16 cellular contexts compared by ENCODE assay signal in the genomic region with DNA sequence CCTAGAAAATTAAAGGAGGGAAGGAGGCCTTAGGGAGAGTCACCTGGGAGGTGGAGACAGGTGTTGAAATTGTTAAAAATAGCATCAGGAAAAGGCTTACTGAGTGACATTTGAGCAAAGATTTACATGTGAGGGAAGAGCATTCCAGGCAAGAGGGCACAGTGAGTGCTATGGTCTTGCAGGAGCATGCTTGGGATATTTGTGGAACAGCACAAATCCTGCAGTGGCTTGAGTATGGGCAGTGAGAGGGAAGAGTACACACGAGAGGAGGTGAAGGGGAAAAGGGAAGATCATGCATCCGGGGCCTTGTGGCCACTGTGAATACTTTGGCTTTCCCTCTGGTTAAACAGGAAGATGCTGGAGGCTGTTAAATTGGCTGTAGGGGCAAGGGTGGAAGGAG.
"Had no signal": no experiment of that assay in that cellular context is flagged by ENCODE, and none has a peak within 500 bp of the region (broad histone marks: within the 10 kb centered on the region; RNA-seq: fewer than 3 reads in every experiment).

No MANE protein-coding gene starts in this region.

- H3K4me3 ChIP-seq: breast epithelium, esophagus squamous epithelium, neural progenitor cell, ovary, sigmoid colon, testis had no signal

- H3K4me1 ChIP-seq: breast epithelium, foreskin keratinocyte, sigmoid colon, testis had no signal

- ATAC-seq: activated CD4-positive, CD25-positive, alpha-beta regulatory T cell treated with anti-CD3 and anti-CD28 coated beads, Interleukin-2, amount 50 U/mL, for 24 hours; foreskin keratinocyte; left lobe of liver had no signal

- H3K9me3 ChIP-seq: breast epithelium, esophagus squamous epithelium, ovary, sigmoid colon, testis had no signal

- H3K4me3 Mint-ChIP-seq: activated naive CD4-positive, alpha-beta T cell treated with anti-CD3 and anti-CD28 coated beads, Interleukin-2, amount 50 U/mL, for 24 hours; memory B cell; neural progenitor cell; stimulated activated naive CD8-positive, alpha-beta T cell treated with anti-CD3 and anti-CD28 coated beads, Interleukin-15, Interleukin-2, amounts not matched to agents 100 ng/mL and 50 ng/mL, for 24 hours had no signal

- H3K9me3 Mint-ChIP-seq: activated naive CD4-positive, alpha-beta T cell treated with anti-CD3 and anti-CD28 coated beads, Interleukin-2, amount 50 U/mL, for 24 hours; memory B cell; neural progenitor cell; stimulated activated naive CD8-positive, alpha-beta T cell treated with anti-CD3 and anti-CD28 coated beads, Interleukin-15, Interleukin-2, amounts not matched to agents 100 ng/mL and 50 ng/mL, for 24 hours had no signal

- H3K27ac Mint-ChIP-seq: activated naive CD4-positive, alpha-beta T cell treated with anti-CD3 and anti-CD28 coated beads, Interleukin-2, amount 50 U/mL, for 24 hours; memory B cell; neural progenitor cell; stimulated activated naive CD8-positive, alpha-beta T cell treated with anti-CD3 and anti-CD28 coated beads, Interleukin-15, Interleukin-2, amounts not matched to agents 100 ng/mL and 50 ng/mL, for 24 hours had no signal

- H3K27me3 Mint-ChIP-seq: activated naive CD4-positive, alpha-beta T cell treated with anti-CD3 and anti-CD28 coated beads, Interleukin-2, amount 50 U/mL, for 24 hours; memory B cell; stimulated activated naive CD8-positive, alpha-beta T cell treated with anti-CD3 and anti-CD28 coated beads, Interleukin-15, Interleukin-2, amounts not matched to agents 100 ng/mL and 50 ng/mL, for 24 hours had no signal

- H3K36me3 Mint-ChIP-seq: activated naive CD4-positive, alpha-beta T cell treated with anti-CD3 and anti-CD28 coated beads, Interleukin-2, amount 50 U/mL, for 24 hours had no signal

- DNase-seq: activated T-cell treated with anti-CD3 and anti-CD28 coated beads, Interleukin-2, amount 50 U/mL, for 1 hour; amygdala; esophagus squamous epithelium; islet precursor cell; ovary; sigmoid colon; stimulated activated CD4-positive, alpha-beta T cell treated with anti-CD3 and anti-CD28 coated beads, Interleukin-2, amount 100 ng/mL, for 48 hours; testis had no signal

- H3K27ac ChIP-seq: breast epithelium, esophagus squamous epithelium, foreskin keratinocyte, ovary, sigmoid colon, testis had no signal

- H2AFZ ChIP-seq: neural progenitor cell had no signal

- H3K36me3 ChIP-seq: breast epithelium, neural progenitor cell, ovary had no signal

- H3K27me3 ChIP-seq: breast epithelium, esophagus squamous epithelium, foreskin keratinocyte, neural progenitor cell, ovary, sigmoid colon, testis had no signal
